1 cellular context compared by ENCODE assay signal in genomic region chr14:31936100-31936499, GRCh38.
TF ChIP-seq lines count a peak whose summit lies in the region.

No MANE protein-coding gene starts in this region.

TF ChIP-seq in HepG2, 621 proteins besides CTCF, POLR2A, EP300 and RAD21 (continued from another document):
- TF ChIP-seq NFKB2 (CRISPR knock-in tag; IDR thresholded peaks at IDR 0.05; ENCODE audit: borderline replicate concordance) = no peak
- no peak for TF ChIP-seq PAXIP1 (CRISPR knock-in tag; conservative IDR thresholded peaks at IDR 0.05)
- no peak for TF ChIP-seq ZNF768 (CRISPR knock-in tag; IDR thresholded peaks at IDR 0.05)
- no peak for TF ChIP-seq CCDC6 (CRISPR knock-in tag; IDR thresholded peaks at IDR 0.05)
- TF ChIP-seq ARID5B (CRISPR knock-in tag; IDR thresholded peaks at IDR 0.05) = peak; percentile 58; the same call in 1 of the 2 replicates
- peak; percentile 89; the same call in 1 of the 2 replicates for TF ChIP-seq ZBTB33 (CRISPR knock-in tag; IDR thresholded peaks at IDR 0.05)
